In the genomic region with DNA sequence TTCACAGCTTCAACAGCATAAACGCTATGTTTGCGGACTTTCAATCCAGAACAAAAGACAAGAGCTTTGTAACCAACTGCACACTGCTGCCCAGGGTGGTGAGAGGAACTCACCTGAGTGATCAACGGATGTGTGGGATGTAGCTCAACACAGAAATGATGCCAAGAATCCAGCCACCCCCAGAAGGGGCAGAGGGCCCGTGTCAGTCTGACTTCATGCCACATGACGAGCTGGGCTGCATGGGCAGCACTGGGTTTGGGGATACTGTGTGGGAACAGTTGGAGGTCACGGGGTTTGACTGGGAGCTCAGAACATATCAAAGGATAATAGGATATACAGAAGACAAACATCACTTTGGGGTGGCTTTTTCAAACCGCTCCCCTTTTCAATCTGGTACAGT, we compare ENCODE assay signal across 16 cellular contexts.
DNase-seq lines count a peak whose midpoint lies in the region; ATAC-seq and TF ChIP-seq lines count a peak whose summit lies in the region.
"Had no signal": no experiment of that assay in that cellular context is flagged by ENCODE, and none has a peak within 500 bp of the region (broad histone marks: within the 10 kb centered on the region; RNA-seq: fewer than 3 reads in every experiment).

No MANE protein-coding gene starts in this region.

- dilution Hi-C loops in mammary epithelial cell (cut with HindIII; ENCODE audit: low sequenced_read_pairs): no loop called here

- H3K27me3 Mint-ChIP-seq in WTC11 (ENCODE audit: low read depth): no peaks in the 10 kb centered on the region
- H3K27me3 Mint-ChIP-seq: type B pancreatic cell had no signal

- POLR2A ChIA-PET in WTC11 (lab: Charles Lee): no interaction called here

- WGBS in mammary epithelial cell (ENCODE audit: low coverage, missing lambda C conversion rate): 53% methylated on average over 7 of the region's 7 CpGs

- H3K4me1 Mint-ChIP-seq in WTC11: peaks cover 20% of the 10 kb centered on the region

- ATAC-seq in GM19035 (IDR thresholded peaks at IDR 0.05; ENCODE audit: unreplicated experiment) (no peak), WTC11 (no peak)

- no peaks in the 10 kb centered on the region for H3K4me1 ChIP-seq in breast epithelium
- no peaks in the 10 kb centered on the region for H3K4me1 ChIP-seq in mammary epithelial cell (ENCODE audit: insufficient read depth, low read length)
- peaks cover 62% of the 10 kb centered on the region for H3K4me1 ChIP-seq in adipocyte (ENCODE audit: control insufficient read depth, insufficient read depth, low read length)
- peaks cover 4 to 12% of the 10 kb centered on the region in 2 donors for H3K4me1 ChIP-seq in muscle layer of duodenum (ENCODE audit: control insufficient read depth in 1 of 2, insufficient read depth in 2 of 2, low read length in 2 of 2)
- peaks cover 0 to 35% (median 15%) of the 10 kb centered on the region in 4 donors for H3K4me1 ChIP-seq in tibial artery
- H3K4me1 ChIP-seq in colonic mucosa: peaks cover 6% of the 10 kb centered on the region

- BruUV-seq in mammary epithelial cell (replicated peaks; lab: Mats Ljungman, UMichigan): no TSS peak

- CTCF ChIA-PET in mammary epithelial cell (lab: Charles Lee; ENCODE audit: low non-redundant PET) (no interaction called here), WTC11 (lab: Charles Lee) (interaction anchor here (1.6 kb wide), 1 partner anchor 18 kb away, joined by 4 read pairs; no protein-coding TSS in a partner anchor)

- H3K27ac Mint-ChIP-seq in WTC11: no peak overlapping the region

- TF ChIP-seq CTCF in breast epithelium (IDR thresholded peaks at IDR 0.05) (no peak), mammary epithelial cell (conservative IDR thresholded peaks at IDR 0.05 in 1 of 2, IDR thresholded peaks at IDR 0.05 in 1 of 2; ENCODE audit: extremely low read depth in 1 of 2, insufficient read depth in 1 of 2, low read depth in 1 of 2, low read length in 2 of 2) (no peak), tibial artery (IDR thresholded peaks at IDR 0.05) (no peak), colonic mucosa (IDR thresholded peaks at IDR 0.05) (no peak), WTC11 (IDR thresholded peaks at IDR 0.05) (no peak)

- H3K9me3 Mint-ChIP-seq in WTC11: no peaks in the 10 kb centered on the region
- H3K9me3 Mint-ChIP-seq: type B pancreatic cell had no signal

- H3K36me3 Mint-ChIP-seq in WTC11: peaks cover 6% of the 10 kb centered on the region; the same call in 1 of the 2 replicates

- H3K27ac ChIP-seq in breast epithelium (peak overlapping the region; percentile 86 to 95), mammary epithelial cell (ENCODE audit: insufficient read depth, low read depth, low read length) (no peak overlapping the region), muscle layer of duodenum (ENCODE audit: low read length) (peak overlapping the region; percentile 41), tibial artery (peak overlapping the region; percentile 50 to 66), colonic mucosa (no peak overlapping the region)
- H3K27ac ChIP-seq: neutrophil had no signal

- no peaks in the 10 kb centered on the region for H4K20me1 ChIP-seq in mammary epithelial cell (ENCODE audit: insufficient read depth, low read length)

- H3K79me2 ChIP-seq in mammary epithelial cell (ENCODE audit: insufficient read depth, low read length): no peaks in the 10 kb centered on the region

- no peaks in the 10 kb centered on the region for H3K9me3 ChIP-seq in breast epithelium
- no peaks in the 10 kb centered on the region for H3K9me3 ChIP-seq in mammary epithelial cell (replicated peaks; ENCODE audit: insufficient read depth, low read length)
- H3K9me3 ChIP-seq in adipocyte (ENCODE audit: control insufficient read depth, low read length): no peaks in the 10 kb centered on the region
- H3K9me3 ChIP-seq in muscle layer of duodenum (ENCODE audit: control insufficient read depth in 1 of 2, low read length in 2 of 2): no peaks in the 10 kb centered on the region
- no peaks in the 10 kb centered on the region for H3K9me3 ChIP-seq in tibial artery
- no peaks in the 10 kb centered on the region for H3K9me3 ChIP-seq in colonic mucosa
- H3K9me3 ChIP-seq: MG63, neutrophil had no signal

- no peak overlapping the region for H3K4me2 ChIP-seq in mammary epithelial cell (ENCODE audit: insufficient read depth, low read depth, low read length)

- DNase-seq in breast epithelium (ENCODE audit: low spot score in 2 of 2): no peak
- no peak for DNase-seq in mammary epithelial cell
- DNase-seq in adipocyte (ENCODE audit: low read depth): no peak
- DNase-seq in tibial artery: no peak
- no peak for DNase-seq in colonic mucosa
- no peak for DNase-seq in WTC11 (ENCODE audit: low spot score)
- DNase-seq: DMS79 treated with DMSO at 0.1 percent for 48 hours; effector memory CD4-positive, alpha-beta T cell; islet precursor cell; MG63; NCI-H2227 treated with DMSO at 0.1 percent for 48 hours had no signal

- no peak overlapping the region for H3K9ac ChIP-seq in mammary epithelial cell (ENCODE audit: insufficient read depth, low read length)
- peak overlapping the region; percentile 48 for H3K9ac ChIP-seq in adipocyte (ENCODE audit: low read length)
- no peak overlapping the region for H3K9ac ChIP-seq in colonic mucosa (ENCODE audit: low read depth in 2 of 2, low read length in 2 of 2)

- in situ Hi-C loops in mammary epithelial cell (cut with MboI; ENCODE audit: low sequenced_read_pairs in 2 of 2): no loop called here

- H3K27me3 ChIP-seq in breast epithelium (no peaks in the 10 kb centered on the region), mammary epithelial cell (ENCODE audit: insufficient read depth, low read length) (no peaks in the 10 kb centered on the region), adipocyte (replicated peaks; ENCODE audit: control insufficient read depth, insufficient read depth, low read length) (no peaks in the 10 kb centered on the region), muscle layer of duodenum (ENCODE audit: low read depth, low read length) (no peaks in the 10 kb centered on the region), tibial artery (no peaks in the 10 kb centered on the region), colonic mucosa (no peaks in the 10 kb centered on the region)
- H3K27me3 ChIP-seq: MG63, neutrophil had no signal

- no peak overlapping the region for H3K4me3 Mint-ChIP-seq in WTC11

- intact Hi-C loops in breast epithelium (cut with DNase I; ENCODE audit: low total_unique reads): no loop called here
- intact Hi-C loops in mammary epithelial cell (cut with micrococcal nuclease): no loop called here
- intact Hi-C loops in tibial artery (cut with DNase I; ENCODE audit: low total_unique reads): no loop called here
- intact Hi-C loops in colonic mucosa (cut with DNase I): no loop called here

- no peak overlapping the region for H2AFZ ChIP-seq in mammary epithelial cell (ENCODE audit: low read depth, low read length)

- H3K4me3 ChIP-seq in breast epithelium (no peak overlapping the region), mammary epithelial cell (replicated peaks in 1 of 3; ENCODE audit: insufficient read depth in 1 of 3, low read depth in 2 of 3, low read length in 3 of 3) (no peak overlapping the region), adipocyte (ENCODE audit: low read length) (no peak overlapping the region), muscle layer of duodenum (ENCODE audit: low read depth in 1 of 2, low read length in 2 of 2) (no peak overlapping the region), tibial artery (no peak overlapping the region), colonic mucosa (no peak overlapping the region)
- H3K4me3 ChIP-seq: MG63, skin epidermis had no signal

- H3K36me3 ChIP-seq in breast epithelium (no peaks in the 10 kb centered on the region), mammary epithelial cell (ENCODE audit: insufficient read depth, low read length) (peaks cover 5% of the 10 kb centered on the region), adipocyte (ENCODE audit: control insufficient read depth, insufficient read depth, low read length, severe bottlenecking) (peaks cover 49% of the 10 kb centered on the region), muscle layer of duodenum (ENCODE audit: control insufficient read depth in 1 of 2, insufficient read depth in 2 of 2, low read length in 2 of 2) (peaks cover 0 to 5% of the 10 kb centered on the region in 2 donors), tibial artery (no peaks in the 10 kb centered on the region), colonic mucosa (no peaks in the 10 kb centered on the region)
- H3K36me3 ChIP-seq: neutrophil had no signal

- no peak for TF ChIP-seq POLR2A in breast epithelium (IDR thresholded peaks at IDR 0.05)

TF ChIP-seq in WTC11, 78 proteins besides CTCF, POLR2A, EP300 and RAD21 (continues in another document):
- no peak for TF ChIP-seq NFE2L1 (CRISPR knock-in tag; IDR thresholded peaks at IDR 0.05)
- no peak for TF ChIP-seq CBFB (CRISPR knock-in tag; IDR thresholded peaks at IDR 0.05; ENCODE audit: low read depth)
- TF ChIP-seq ZNF317 (CRISPR knock-in tag; IDR thresholded peaks at IDR 0.05; ENCODE audit: borderline replicate concordance, low read depth): no peak
- TF ChIP-seq, protein P1, sequence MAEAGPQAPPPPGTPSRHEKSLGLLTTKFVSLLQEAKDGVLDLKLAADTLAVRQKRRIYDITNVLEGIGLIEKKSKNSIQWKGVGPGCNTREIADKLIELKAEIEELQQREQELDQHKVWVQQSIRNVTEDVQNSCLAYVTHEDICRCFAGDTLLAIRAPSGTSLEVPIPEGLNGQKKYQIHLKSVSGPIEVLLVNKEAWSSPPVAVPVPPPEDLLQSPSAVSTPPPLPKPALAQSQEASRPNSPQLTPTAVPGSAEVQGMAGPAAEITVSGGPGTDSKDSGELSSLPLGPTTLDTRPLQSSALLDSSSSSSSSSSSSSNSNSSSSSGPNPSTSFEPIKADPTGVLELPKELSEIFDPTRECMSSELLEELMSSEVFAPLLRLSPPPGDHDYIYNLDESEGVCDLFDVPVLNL (CRISPR knock-in tag; IDR thresholded peaks at IDR 0.05; ENCODE audit: borderline replicate concordance, low read depth): no peak
- TF ChIP-seq, protein P2, sequence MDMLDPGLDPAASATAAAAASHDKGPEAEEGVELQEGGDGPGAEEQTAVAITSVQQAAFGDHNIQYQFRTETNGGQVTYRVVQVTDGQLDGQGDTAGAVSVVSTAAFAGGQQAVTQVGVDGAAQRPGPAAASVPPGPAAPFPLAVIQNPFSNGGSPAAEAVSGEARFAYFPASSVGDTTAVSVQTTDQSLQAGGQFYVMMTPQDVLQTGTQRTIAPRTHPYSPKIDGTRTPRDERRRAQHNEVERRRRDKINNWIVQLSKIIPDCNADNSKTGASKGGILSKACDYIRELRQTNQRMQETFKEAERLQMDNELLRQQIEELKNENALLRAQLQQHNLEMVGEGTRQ (CRISPR knock-in tag; IDR thresholded peaks at IDR 0.05): no peak
- TF ChIP-seq, protein P3, sequence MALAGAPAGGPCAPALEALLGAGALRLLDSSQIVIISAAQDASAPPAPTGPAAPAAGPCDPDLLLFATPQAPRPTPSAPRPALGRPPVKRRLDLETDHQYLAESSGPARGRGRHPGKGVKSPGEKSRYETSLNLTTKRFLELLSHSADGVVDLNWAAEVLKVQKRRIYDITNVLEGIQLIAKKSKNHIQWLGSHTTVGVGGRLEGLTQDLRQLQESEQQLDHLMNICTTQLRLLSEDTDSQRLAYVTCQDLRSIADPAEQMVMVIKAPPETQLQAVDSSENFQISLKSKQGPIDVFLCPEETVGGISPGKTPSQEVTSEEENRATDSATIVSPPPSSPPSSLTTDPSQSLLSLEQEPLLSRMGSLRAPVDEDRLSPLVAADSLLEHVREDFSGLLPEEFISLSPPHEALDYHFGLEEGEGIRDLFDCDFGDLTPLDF (CRISPR knock-in tag; IDR thresholded peaks at IDR 0.05): no peak

Comparison
In these comparisons a context has a peak if more than half of its experiments do, and no peak if none do; other contexts are left out.
1. H3K27ac ChIP-seq: peak in breast epithelium (2 of 2), muscle layer of duodenum (single experiment) and tibial artery (2 of 2); none in mammary epithelial cell (single experiment) and colonic mucosa (single experiment).